ENCODE assay signal across 9 cellular contexts in genomic region chr4:2058264-2059033, GRCh38. TPM values are rescaled to one million over a fixed set of nuclear protein-coding genes. Genes with fewer than 3 reads are reported as not detected.
DNase-seq lines count a peak whose midpoint lies in the region; ATAC-seq and TF ChIP-seq lines count a peak whose summit lies in the region.
"Had no signal": no experiment of that assay in that cellular context is flagged by ENCODE, and none has a peak within 500 bp of the region (broad histone marks: within the 10 kb centered on the region; RNA-seq: fewer than 3 reads in every experiment).

No MANE protein-coding gene starts in this region.

- no peaks in the 10 kb centered on the region for H3K9me3 ChIP-seq in WERI-Rb-1 (ENCODE audit: severe bottlenecking)
- no peaks in the 10 kb centered on the region for H3K9me3 ChIP-seq in stomach

- H3K4me3 ChIP-seq in WERI-Rb-1 (ENCODE audit: low read depth, low read length) (peak overlapping the region; percentile 70), iPS-11a (ENCODE audit: low read depth, low read length) (peak overlapping the region; percentile 24), stomach (peak overlapping the region; percentile 44 to 52 (median 48))

- no peaks in the 10 kb centered on the region for H3K9me3 Mint-ChIP-seq in activated naive CD4-positive, alpha-beta T cell treated with anti-CD3 and anti-CD28 coated beads, Interleukin-2, amount 10 ng/mL, durations not matched to agents 7 days and 5 days
- H3K9me3 Mint-ChIP-seq: CD8-positive, alpha-beta memory T cell had no signal

- intact Hi-C loops in stomach (cut with DNase I; ENCODE audit: low total_unique reads): no loop called here

- TF ChIP-seq POLR2A in stomach (IDR thresholded peaks at IDR 0.05): no peak

- H3K27ac ChIP-seq in WERI-Rb-1 (peak overlapping the region; percentile 88), stomach (no peak overlapping the region)

- WGBS in stomach, 5 donors: 2 to 7% (median 2%) methylated on average over 16 to 91 of the region's 91 CpGs

- H3K4me3 Mint-ChIP-seq in activated naive CD4-positive, alpha-beta T cell treated with anti-CD3 and anti-CD28 coated beads, Interleukin-2, amount 10 ng/mL, durations not matched to agents 7 days and 5 days: no peak overlapping the region

- no peak overlapping the region for H3K27ac Mint-ChIP-seq in activated naive CD4-positive, alpha-beta T cell treated with anti-CD3 and anti-CD28 coated beads, Interleukin-2, amount 10 ng/mL, durations not matched to agents 7 days and 5 days
- H3K27ac Mint-ChIP-seq: CD8-positive, alpha-beta memory T cell had no signal

- TF ChIP-seq CTCF in WERI-Rb-1 (IDR thresholded peaks at IDR 0.05; ENCODE audit: low read depth, low read length) (no peak), stomach (IDR thresholded peaks at IDR 0.05) (no peak)

- CTCF ChIA-PET in activated naive CD4-positive, alpha-beta T cell treated with anti-CD3 and anti-CD28 coated beads, Interleukin-2, amount 10 ng/mL, durations not matched to agents 7 days and 5 days (lab: Charles Lee): no interaction called here

- H3K36me3 Mint-ChIP-seq in activated naive CD4-positive, alpha-beta T cell treated with anti-CD3 and anti-CD28 coated beads, Interleukin-2, amount 10 ng/mL, durations not matched to agents 7 days and 5 days: no peaks in the 10 kb centered on the region
- H3K36me3 Mint-ChIP-seq: CD8-positive, alpha-beta memory T cell had no signal

- H3K36me3 ChIP-seq in WERI-Rb-1 (peaks cover 18% of the 10 kb centered on the region), stomach (no peaks in the 10 kb centered on the region)

- ATAC-seq in HG03025 (IDR thresholded peaks at IDR 0.05; ENCODE audit: low FRiP score, unreplicated experiment): no peak

- H3K4me1 Mint-ChIP-seq in activated naive CD4-positive, alpha-beta T cell treated with anti-CD3 and anti-CD28 coated beads, Interleukin-2, amount 10 ng/mL, durations not matched to agents 7 days and 5 days: peaks cover 3% of the 10 kb centered on the region

- H3K4me1 ChIP-seq in stomach: peaks cover 20 to 24% (median 23%) of the 10 kb centered on the region in 4 donors

- DNase-seq in NCI-H748 (lab: John Stamatoyannopoulos, UW; ENCODE audit: unreplicated experiment) (peak; percentile 41), NCI-H748 treated with DMSO at 0.1 percent for 48 hours (lab: John Stamatoyannopoulos, UW) (no peak), WERI-Rb-1 (peak; percentile 67), stomach (no peak), COLO829 (ENCODE audit: low spot score) (no peak)
- no peak for DNase-seq in activated naive CD4-positive, alpha-beta T cell treated with anti-CD3 and anti-CD28 coated beads, Interleukin-2, amount 10 ng/mL, durations not matched to agents 7 days and 5 days

- peaks cover 81% of the 10 kb centered on the region for H3K27me3 Mint-ChIP-seq in activated naive CD4-positive, alpha-beta T cell treated with anti-CD3 and anti-CD28 coated beads, Interleukin-2, amount 10 ng/mL, durations not matched to agents 7 days and 5 days

- no peaks in the 10 kb centered on the region for H3K27me3 ChIP-seq in WERI-Rb-1 (ENCODE audit: insufficient read depth, low read depth, severe bottlenecking)
- H3K27me3 ChIP-seq in stomach: peaks cover 18 to 92% (median 44%) of the 10 kb centered on the region in 3 donors

- no peak for TF ChIP-seq EP300 in stomach (IDR thresholded peaks at IDR 0.05)

RNA-seq across cellular contexts. Expression of gene NAT8L, which starts 0.7 kb away (rescaled TPM):
- total RNA-seq in stomach: under 1 TPM in 1 of 5 donors, not detected in 4; 0.73 TPM
- under 1 TPM; 0.31 to 0.55 (median 0.46) TPM for polyA plus RNA-seq in stomach
- polyA plus RNA-seq: CD8-positive, alpha-beta memory T cell had no signal

RNA-seq across cellular contexts. Expression of gene NELFA, which starts 49.7 kb away (rescaled TPM):
- total RNA-seq in stomach: 10 to 100 TPM in 4 of 5 donors, 1 to 10 TPM in 1; 5.8 to 82.9 (median 21.0) TPM
- 10 to 100 TPM; 13.6 to 28.5 (median 15.5) TPM for polyA plus RNA-seq in stomach

Comparison
In these comparisons a context has a peak if more than half of its experiments do, and no peak if none do; other contexts are left out.
1. DNase-seq: peak in NCI-H748 (single experiment) and WERI-Rb-1 (single experiment); none in NCI-H748 treated with DMSO at 0.1 percent for 48 hours (single experiment), stomach (single experiment), COLO829 (single experiment) and activated naive CD4-positive, alpha-beta T cell treated with anti-CD3 and anti-CD28 coated beads, Interleukin-2, amount 10 ng/mL, durations not matched to agents 7 days and 5 days (single experiment).
2. Peak in every context shown above with its lines, with median percentiles within 50 percentile points of each other: H3K4me3 ChIP-seq.